ENCODE assay signal across 8 cellular contexts in genomic region chr22:49656883-49657274, GRCh38.
A peak's percentile ranks its signal among the peaks of the same experiment; 100 is the strongest.
DNase-seq lines count a peak whose midpoint lies in the region; ATAC-seq and TF ChIP-seq lines count a peak whose summit lies in the region.
"Not testable (repeated sequence)": the region's sequence is repeated elsewhere in the genome, so short reads cannot be mapped to it uniquely, and the experiment has no call there.

No MANE protein-coding gene starts in this region.

- H3K9ac ChIP-seq in BLaER1 treated with 17β-estradiol and CSF1 and Interleukin-3, amounts not matched to agents 10 nM and 100 nM = peak overlapping the region in 10 of 11 experiments; percentile 51 to 81 (median 72); a peak in 20 of 22 replicates

- TF ChIP-seq POLR2A in esophagus muscularis mucosa (IDR thresholded peaks at IDR 0.05; ENCODE audit: low read depth) = not testable (repeated sequence)

- H3K27me3 Mint-ChIP-seq in T-helper 1 cell treated with Interleukin-12 subunit alpha and Interleukin-12 subunit beta and Interleukin-4 antibody, amounts not matched to agents 30 μg/mL and 1 μg/mL, for 36 hours (ENCODE audit: low read depth); activated T-helper 2 cell treated with anti-CD3 and anti-CD28 coated beads, Interferon-gamma antibody, Interleukin-2, Interleukin-4, amounts not matched to agents 10 μg/mL and 5 μg/mL and 100 μg/mL, durations not matched to agents 14 hours and 24 hours and 36 hours (ENCODE audit: low read depth); naive thymus-derived CD8-positive, alpha-beta T cell: not testable (repeated sequence)

- intact Hi-C loops in activated T-helper 2 cell treated with anti-CD3 and anti-CD28 coated beads, Interferon-gamma antibody, Interleukin-2, Interleukin-4, amounts not matched to agents 10 μg/mL and 5 μg/mL and 100 μg/mL, durations not matched to agents 14 hours and 24 hours and 36 hours (cut with micrococcal nuclease); esophagus muscularis mucosa (cut with DNase I): not testable (repeated sequence)

- peaks cover 9 to 47% (median 38%) of the 10 kb centered on the region in 11 experiments; a peak in 21 of 22 replicates for H3K36me3 ChIP-seq in BLaER1 treated with 17β-estradiol and CSF1 and Interleukin-3, amounts not matched to agents 10 nM and 100 nM
- not testable (repeated sequence) for H3K36me3 ChIP-seq in esophagus muscularis mucosa

- peak overlapping the region; percentile 95 for H3K4me3 Mint-ChIP-seq in T-helper 1 cell treated with Interleukin-12 subunit alpha and Interleukin-12 subunit beta and Interleukin-4 antibody, amounts not matched to agents 30 μg/mL and 1 μg/mL, for 36 hours
- H3K4me3 Mint-ChIP-seq in activated T-helper 2 cell treated with anti-CD3 and anti-CD28 coated beads, Interferon-gamma antibody, Interleukin-2, Interleukin-4, amounts not matched to agents 10 μg/mL and 5 μg/mL and 100 μg/mL, durations not matched to agents 14 hours and 24 hours and 36 hours (ENCODE audit: low read depth) = peak overlapping the region; percentile 93
- peak overlapping the region; percentile 89 to 99 (median 95) for H3K4me3 Mint-ChIP-seq in naive thymus-derived CD8-positive, alpha-beta T cell

- H3K27ac Mint-ChIP-seq in T-helper 1 cell treated with Interleukin-12 subunit alpha and Interleukin-12 subunit beta and Interleukin-4 antibody, amounts not matched to agents 30 μg/mL and 1 μg/mL, for 36 hours = peak overlapping the region; percentile 84
- H3K27ac Mint-ChIP-seq in activated T-helper 2 cell treated with anti-CD3 and anti-CD28 coated beads, Interferon-gamma antibody, Interleukin-2, Interleukin-4, amounts not matched to agents 10 μg/mL and 5 μg/mL and 100 μg/mL, durations not matched to agents 14 hours and 24 hours and 36 hours = peak overlapping the region; percentile 67
- peak overlapping the region; percentile 85 to 97 (median 94) for H3K27ac Mint-ChIP-seq in naive thymus-derived CD8-positive, alpha-beta T cell

- TF ChIP-seq EP300 in esophagus muscularis mucosa (IDR thresholded peaks at IDR 0.05) = not testable (repeated sequence)

- DNase-seq in GM19240 (ENCODE audit: insufficient read length, low spot score) = peak; percentile 38
- DNase-seq in activated T-helper 2 cell treated with anti-CD3 and anti-CD28 coated beads, Interferon-gamma antibody, Interleukin-2, Interleukin-4, amounts not matched to agents 10 μg/mL and 5 μg/mL and 100 μg/mL, durations not matched to agents 14 hours and 24 hours and 36 hours (ENCODE audit: low spot score) = peak; percentile 42
- DNase-seq in esophagus muscularis mucosa (ENCODE audit: extremely low spot score) = not testable (repeated sequence)
- DNase-seq in naive thymus-derived CD8-positive, alpha-beta T cell = peak in 4 of 10 donors; percentile 20 to 55 (median 42)
- DNase-seq in stimulated activated CD8-positive, alpha-beta memory T cell treated with anti-CD3 and anti-CD28 coated beads, Interleukin-4, amount 100 ng/mL, for 48 hours = peak; percentile 50

- peaks cover 0 to 21% (median 10%) of the 10 kb centered on the region in 11 experiments; a peak in 17 of 22 replicates for H3K9me3 ChIP-seq in BLaER1 treated with 17β-estradiol and CSF1 and Interleukin-3, amounts not matched to agents 10 nM and 100 nM (replicated peaks in 1 of 11)
- not testable (repeated sequence) for H3K9me3 ChIP-seq in esophagus muscularis mucosa

- peaks cover 0 to 46% (median 0%) of the 10 kb centered on the region in 11 experiments; a peak in 5 of 22 replicates for H4K20me1 ChIP-seq in BLaER1 treated with 17β-estradiol and CSF1 and Interleukin-3, amounts not matched to agents 10 nM and 100 nM

- peak overlapping the region; percentile 93 to 100 (median 99) for H3K4me2 ChIP-seq in BLaER1 treated with 17β-estradiol and CSF1 and Interleukin-3, amounts not matched to agents 10 nM and 100 nM

- POLR2A ChIA-PET in naive thymus-derived CD8-positive, alpha-beta T cell (lab: Charles Lee) = interaction anchor here (1.0 to 2.4 kb wide), 3 partner anchors 9 to 144 kb away, joined by 3 to 7 read pairs (median 6); no protein-coding TSS in a partner anchor

- H3K27ac ChIP-seq in BLaER1 treated with 17β-estradiol and CSF1 and Interleukin-3, amounts not matched to agents 10 nM and 100 nM = peak overlapping the region in 10 of 11 experiments; percentile 45 to 85 (median 70); a peak in 20 of 22 replicates
- H3K27ac ChIP-seq in esophagus muscularis mucosa (replicated peaks in 1 of 4) = peak overlapping the region; percentile 39 to 68 (median 51)

- peak; percentile 46 for ATAC-seq in HG03108 (IDR thresholded peaks at IDR 0.05; ENCODE audit: unreplicated experiment)
- ATAC-seq in naive thymus-derived CD8-positive, alpha-beta T cell = peak; percentile 45 to 65

- peaks cover 14% of the 10 kb centered on the region for H3K36me3 Mint-ChIP-seq in T-helper 1 cell treated with Interleukin-12 subunit alpha and Interleukin-12 subunit beta and Interleukin-4 antibody, amounts not matched to agents 30 μg/mL and 1 μg/mL, for 36 hours (ENCODE audit: low read depth)
- peaks cover 29% of the 10 kb centered on the region for H3K36me3 Mint-ChIP-seq in activated T-helper 2 cell treated with anti-CD3 and anti-CD28 coated beads, Interferon-gamma antibody, Interleukin-2, Interleukin-4, amounts not matched to agents 10 μg/mL and 5 μg/mL and 100 μg/mL, durations not matched to agents 14 hours and 24 hours and 36 hours (ENCODE audit: low read depth)
- peaks cover 0 to 22% (median 2%) of the 10 kb centered on the region in 3 donors for H3K36me3 Mint-ChIP-seq in naive thymus-derived CD8-positive, alpha-beta T cell

- H3K4me1 Mint-ChIP-seq in T-helper 1 cell treated with Interleukin-12 subunit alpha and Interleukin-12 subunit beta and Interleukin-4 antibody, amounts not matched to agents 30 μg/mL and 1 μg/mL, for 36 hours (ENCODE audit: low read depth) = peaks cover 17% of the 10 kb centered on the region
- peaks cover 17% of the 10 kb centered on the region for H3K4me1 Mint-ChIP-seq in activated T-helper 2 cell treated with anti-CD3 and anti-CD28 coated beads, Interferon-gamma antibody, Interleukin-2, Interleukin-4, amounts not matched to agents 10 μg/mL and 5 μg/mL and 100 μg/mL, durations not matched to agents 14 hours and 24 hours and 36 hours (ENCODE audit: low read depth)
- H3K4me1 Mint-ChIP-seq in naive thymus-derived CD8-positive, alpha-beta T cell = peaks cover 17 to 55% (median 44%) of the 10 kb centered on the region in 4 donors

- not testable (repeated sequence) for H3K27me3 ChIP-seq in BLaER1 treated with 17β-estradiol and CSF1 and Interleukin-3, amounts not matched to agents 10 nM and 100 nM
- H3K27me3 ChIP-seq in esophagus muscularis mucosa = peaks cover 0 to 56% (median 1%) of the 10 kb centered on the region in 4 donors

- peaks cover 42 to 79% (median 71%) of the 10 kb centered on the region in 10 experiments for H3K4me1 ChIP-seq in BLaER1 treated with 17β-estradiol and CSF1 and Interleukin-3, amounts not matched to agents 10 nM and 100 nM
- H3K4me1 ChIP-seq in esophagus muscularis mucosa = not testable (repeated sequence)

- 83% methylated on average over 19 of the region's 19 CpGs for WGBS in esophagus muscularis mucosa

- H3K9me3 Mint-ChIP-seq in T-helper 1 cell treated with Interleukin-12 subunit alpha and Interleukin-12 subunit beta and Interleukin-4 antibody, amounts not matched to agents 30 μg/mL and 1 μg/mL, for 36 hours; activated T-helper 2 cell treated with anti-CD3 and anti-CD28 coated beads, Interferon-gamma antibody, Interleukin-2, Interleukin-4, amounts not matched to agents 10 μg/mL and 5 μg/mL and 100 μg/mL, durations not matched to agents 14 hours and 24 hours and 36 hours; naive thymus-derived CD8-positive, alpha-beta T cell: not testable (repeated sequence)

- not testable (repeated sequence) for TF ChIP-seq CTCF in esophagus muscularis mucosa (IDR thresholded peaks at IDR 0.05)

- H3K4me3 ChIP-seq in BLaER1 treated with 17β-estradiol and CSF1 and Interleukin-3, amounts not matched to agents 10 nM and 100 nM = peak overlapping the region; percentile 65 to 82 (median 76)
- H3K4me3 ChIP-seq in esophagus muscularis mucosa = peak overlapping the region; percentile 44 to 63 (median 50)
